ENCODE assay signal across 8 cellular contexts in the genomic region with DNA sequence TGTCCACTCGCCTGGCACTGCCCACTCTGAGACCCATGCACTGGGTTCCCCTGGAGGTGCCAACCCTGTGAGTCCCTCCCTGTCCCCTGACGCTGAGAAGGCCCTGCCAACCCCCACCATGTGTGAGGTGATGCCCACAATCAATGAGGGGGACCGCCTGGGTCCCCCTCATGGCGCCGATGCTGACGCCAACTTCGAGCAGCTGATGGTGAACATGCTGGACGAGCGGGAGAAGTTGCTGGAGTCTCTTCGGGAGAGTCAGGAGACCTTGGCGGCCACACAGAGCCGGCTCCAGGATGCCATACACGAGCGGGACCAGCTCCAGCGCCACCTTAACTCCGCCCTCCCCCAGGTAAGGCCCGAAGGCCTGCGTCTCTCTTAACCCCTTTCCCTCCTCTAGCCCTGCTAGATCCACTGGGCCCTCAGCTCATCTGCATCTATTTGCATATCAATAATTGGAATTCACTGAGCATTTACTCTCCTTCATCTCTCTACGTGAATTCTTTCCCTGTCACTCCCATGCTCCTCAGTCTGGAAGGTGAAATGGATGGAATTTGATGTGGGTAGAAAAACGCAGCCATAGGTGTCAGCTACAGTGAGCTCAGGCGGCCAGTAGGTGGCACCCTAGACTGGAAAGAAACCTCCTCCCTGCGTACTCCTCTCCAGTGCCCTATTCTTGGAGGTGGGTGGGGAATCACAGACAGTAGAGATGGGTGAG. TPM values are rescaled to one million over a fixed set of nuclear protein-coding genes. Genes with fewer than 3 reads are reported as not detected.
DNase-seq lines count a peak whose midpoint lies in the region; ATAC-seq, FAIRE-seq and TF ChIP-seq lines count a peak whose summit lies in the region.

No MANE protein-coding gene starts in this region.

- TF ChIP-seq POLR2A in K562 (conservative IDR thresholded peaks at IDR 0.05) = no peak

- H3K79me2 ChIP-seq in K562 (ENCODE audit: control insufficient read depth, insufficient read depth, low read length) = no peaks in the 10 kb centered on the region

- H3K4me3 ChIP-seq in AG04449 (ENCODE audit: low read depth, low read length) (no peak overlapping the region), K562 (no peak overlapping the region)

- intact Hi-C loops in K562 (cut with micrococcal nuclease) = loop anchor here (1.0 to 10.0 kb wide), 5 partner anchors 78 to 296 kb away; no protein-coding TSS in a partner anchor

- no peaks in the 10 kb centered on the region; a peak in 2 of 5 replicates for H3K4me1 ChIP-seq in K562 (replicated peaks in 1 of 2; ENCODE audit: control insufficient read depth in 2 of 2, insufficient read depth in 2 of 2, low read length in 2 of 2)

- peak; percentile 97 for FAIRE-seq in K562 (lab: Jason Lieb, UNC)

- peaks cover 76% of the 10 kb centered on the region for H4K20me1 ChIP-seq in K562 (replicated peaks; ENCODE audit: control insufficient read depth, insufficient read depth, low read length)

- TF ChIP-seq CTCF in AG04449 (IDR thresholded peaks at IDR 0.05; ENCODE audit: insufficient read depth, low read length, missing control alignments) (peak; percentile 92), K562 (IDR thresholded peaks at IDR 0.05 in 2 of 3, conservative IDR thresholded peaks at IDR 0.05 in 1 of 3; ENCODE audit: insufficient read depth in 2 of 3, low read depth in 1 of 3, low read length in 3 of 3) (peak; percentile 91 to 99 (median 97))

- no peaks in the 10 kb centered on the region; the same call in 2 of the 3 replicates for H3K36me3 ChIP-seq in K562 (ENCODE audit: control insufficient read depth, insufficient read depth, low read length)

- BruUV-seq in K562 (replicated peaks; lab: Mats Ljungman, UMichigan) = no TSS peak

- H3K27me3 ChIP-seq in K562 (ENCODE audit: control insufficient read depth in 2 of 2, insufficient read depth in 2 of 2, low read length in 2 of 2) = peaks cover 31 to 59% of the 10 kb centered on the region in 2 experiments; a peak in 4 of 5 replicates

- no peak overlapping the region for H3K4me2 ChIP-seq in K562 (ENCODE audit: insufficient read depth, low read length)

- ATAC-seq in GM18868 (IDR thresholded peaks at IDR 0.05; ENCODE audit: unreplicated experiment) = peak; percentile 39
- ATAC-seq in K562 = peak; percentile 95
- ATAC-seq in HG02870 (IDR thresholded peaks at IDR 0.05; ENCODE audit: unreplicated experiment) = no peak

- TF ChIP-seq RAD21 in K562 (CRISPR knock-in tag; conservative IDR thresholded peaks at IDR 0.05 in 1 of 2, IDR thresholded peaks at IDR 0.05 in 1 of 2) = peak; percentile 72 to 90

- in situ Hi-C loops in K562 (cut with MboI) = no loop called here

- no peak for DNase-seq in AG04449 (ENCODE audit: low read depth, low spot score)
- peak; percentile 83 for DNase-seq in NCI-H187 treated with DMSO at 0.1 percent for 48 hours (lab: John Stamatoyannopoulos, UW)
- peak; percentile 59 for DNase-seq in UCSD-AML1 (lab: John Stamatoyannopoulos, UW; ENCODE audit: unreplicated experiment)
- peak; percentile 81 to 83 (median 82) for DNase-seq in K562 (ENCODE audit: extremely low read depth in 1 of 4, low spot score in 3 of 4)
- DNase-seq in iPS-NIHi7 (ENCODE audit: extremely low spot score) = peak; percentile 84
- peak; percentile 42 to 67 (median 46) for DNase-seq in stimulated activated CD4-positive, alpha-beta T cell treated with anti-CD3 and anti-CD28 coated beads, Interleukin-12 subunit alpha, Interleukin-12 subunit beta, amount 100 ng/mL, for 48 hours (ENCODE audit: low read depth in 2 of 3, low spot score in 1 of 3)

- CTCF ChIA-PET in AG04449 (lab: Yijun Ruan, JAX) (interaction anchor here (0.5 to 14.3 kb wide), 48 partner anchors 11 to 628 kb away, joined by 3 to 392 read pairs (median 7); partner anchors contain the start of genes ADORA1, MYBPH, MYOG and PPFIA4), K562 (lab: Yijun Ruan, JAX; ENCODE audit: low intra/inter-chr PET ratio) (interaction anchor here (0.6 to 3.5 kb wide), 4 partner anchors 133 to 237 kb away, joined by 3 to 13 read pairs (median 8); no protein-coding TSS in a partner anchor)

- no peak overlapping the region for H2AFZ ChIP-seq in K562 (ENCODE audit: low read depth, low read length)

- no peaks in the 10 kb centered on the region for H3K9me3 ChIP-seq in K562 (replicated peaks; ENCODE audit: control insufficient read depth, insufficient read depth, low read depth, low read length)

- no peak for TF ChIP-seq EP300 in K562 (IDR thresholded peaks at IDR 0.05; ENCODE audit: low read length)

- POLR2A ChIA-PET in AG04449 (lab: Yijun Ruan, JAX) (interaction anchor here (1.7 kb wide), 1 partner anchor 228 kb away, joined by 6 read pairs; no protein-coding TSS in a partner anchor), K562 (lab: Yijun Ruan, JAX) (interaction anchor here (0.7 to 1.6 kb wide), 8 partner anchors 9 to 274 kb away, joined by 3 to 6 read pairs (median 4); partner anchors contain the start of gene PPFIA4)

- no peak overlapping the region for H3K27ac ChIP-seq in K562 (ENCODE audit: extremely low read depth, low read depth, low read length)

- no peak overlapping the region for H3K9ac ChIP-seq in K562 (ENCODE audit: insufficient read depth in 1 of 2, low read depth in 2 of 2, low read length in 2 of 2)

- WGBS in K562 (ENCODE audit: insufficient coverage, low coverage, missing lambda C conversion rate) = 24% methylated on average over 21 of the region's 22 CpGs

- H3K9me1 ChIP-seq in K562 (ENCODE audit: control insufficient read depth, insufficient read depth, low read length) = no peaks in the 10 kb centered on the region

TF ChIP-seq in K562, 482 proteins besides CTCF, POLR2A, EP300 and RAD21 (continues in another document):
- TF ChIP-seq SMC3 (conservative IDR thresholded peaks at IDR 0.05; ENCODE audit: insufficient read depth, low read depth, low read length) = peak; percentile 86

RNA-seq across cellular contexts. Expression of gene PPFIA4, which starts 12.8 kb away (rescaled TPM):
- total RNA-seq in K562 (2011; cell fraction: chromatin; rRNA removed; ENCODE audit: low replicate concordance) = 88.7 and 176 TPM in 2 replicates
- total RNA-seq in K562 (2011; cell fraction: nucleolus; rRNA removed) = 60.7 and 63.9 TPM in 2 replicates
- 62.3 and 64.9 TPM in 2 replicates for total RNA-seq in K562 (2011; cell fraction: nucleoplasm; rRNA removed)
- 0.94 and 1.00 TPM in 2 replicates for total RNA-seq in K562 (2014; rRNA removed)
- 0.22 and 0.36 TPM in 2 replicates for total RNA-seq in K562 (2014; rRNA removed; fragmentation: Illumina TruSeq; extraction: Trizol)
- total RNA-seq in K562 (2015; rRNA removed; fragmentation: Illumina TruSeq; extraction: Trizol) = 0.43 and 0.60 TPM in 2 replicates
- total RNA-seq in K562 (2021) = 1.9 and 2.0 TPM in 2 replicates
- 12.0 and 15.5 TPM in 2 replicates for polyA plus RNA-seq in K562 (2011; rRNA removed)
- polyA plus RNA-seq in K562 (2011; cell fraction: cytosol; rRNA removed) = 4.9 and 6.3 TPM in 2 replicates
- polyA plus RNA-seq in K562 (2011; cell fraction: nucleus; rRNA removed) = 133 and 139 TPM in 2 replicates
- polyA plus RNA-seq in K562 (2012) = 3.8 and 4.7 TPM in 2 replicates
- 0.69 and 0.70 TPM in 2 replicates for polyA plus RNA-seq in K562 (2014; fragmentation: Illumina TruSeq; extraction: Trizol)
- polyA plus RNA-seq in K562 (2014; fragmentation: Nextera tagmentation; extraction: Ambion mirVana) = under 1 TPM; 0.07 to 0.08 TPM
- polyA plus RNA-seq in K562 (2014; rRNA removed) = 1.2 and 5.3 TPM in 2 replicates
- polyA minus RNA-seq in K562 (2011; rRNA and poly(A)+ RNA removed) = 5.5 and 9.7 TPM in 2 replicates
- 5.2 and 6.8 TPM in 2 replicates for polyA minus RNA-seq in K562 (2011; cell fraction: cytosol; rRNA and poly(A)+ RNA removed)
- 32.0 and 45.5 TPM in 2 replicates for polyA minus RNA-seq in K562 (2011; cell fraction: nucleus; rRNA and poly(A)+ RNA removed)

RNA-seq across cellular contexts. Expression of gene TMEM183A, which starts 31.9 kb away (rescaled TPM):
- 131 and 149 TPM in 2 replicates for total RNA-seq in K562 (2011; cell fraction: chromatin; rRNA removed; ENCODE audit: low replicate concordance)
- 80.0 and 91.2 TPM in 2 replicates for total RNA-seq in K562 (2011; cell fraction: nucleolus; rRNA removed)
- total RNA-seq in K562 (2011; cell fraction: nucleoplasm; rRNA removed) = 117 and 162 TPM in 2 replicates
- total RNA-seq in K562 (2014; rRNA removed) (119 and 136 TPM in 2 replicates), K562 (2014; rRNA removed; fragmentation: Illumina TruSeq; extraction: Trizol) (127 and 136 TPM in 2 replicates), K562 (2015; rRNA removed; fragmentation: Illumina TruSeq; extraction: Trizol) (114 TPM in 2 replicates), K562 (2021) (124 and 143 TPM in 2 replicates)
- polyA plus RNA-seq in K562 (2011; rRNA removed) (166 and 180 TPM in 2 replicates), K562 (2014; fragmentation: Illumina TruSeq; extraction: Trizol) (144 and 190 TPM in 2 replicates), K562 (2014; fragmentation: Nextera tagmentation; extraction: Ambion mirVana) (10 to 100 TPM; 23.4 to 31.8 TPM), K562 (2014; rRNA removed) (124 and 139 TPM in 2 replicates)
- polyA plus RNA-seq in K562 (2011; cell fraction: cytosol; rRNA removed) = 195 and 277 TPM in 2 replicates
- 226 and 265 TPM in 2 replicates for polyA plus RNA-seq in K562 (2011; cell fraction: nucleus; rRNA removed)
- polyA plus RNA-seq in K562 (2012) = 81.2 and 82.1 TPM in 2 replicates
- 195 and 208 TPM in 2 replicates for polyA minus RNA-seq in K562 (2011; rRNA and poly(A)+ RNA removed)
- polyA minus RNA-seq in K562 (2011; cell fraction: cytosol; rRNA and poly(A)+ RNA removed) = 63.5 and 86.2 TPM in 2 replicates
- 54.9 and 85.7 TPM in 2 replicates for polyA minus RNA-seq in K562 (2011; cell fraction: nucleus; rRNA and poly(A)+ RNA removed)

RNA-seq across cellular contexts. Expression of gene MYOG, which starts 46.8 kb away (rescaled TPM):
- not detected in 2 replicates for total RNA-seq in K562 (2011; cell fraction: chromatin; rRNA removed; ENCODE audit: low replicate concordance)
- total RNA-seq in K562 (2011; cell fraction: nucleolus; rRNA removed) = not detected in 2 replicates
- not detected in 2 replicates for total RNA-seq in K562 (2011; cell fraction: nucleoplasm; rRNA removed)
- total RNA-seq in K562 (2014; rRNA removed) (not detected in 2 replicates), K562 (2014; rRNA removed; fragmentation: Illumina TruSeq; extraction: Trizol) (not detected in 2 replicates), K562 (2015; rRNA removed; fragmentation: Illumina TruSeq; extraction: Trizol) (not detected in 2 replicates), K562 (2021) (not detected in 2 replicates)
- polyA plus RNA-seq in K562 (2011; rRNA removed) (not detected in 2 replicates), K562 (2014; fragmentation: Illumina TruSeq; extraction: Trizol) (not detected in 2 replicates), K562 (2014; fragmentation: Nextera tagmentation; extraction: Ambion mirVana) (not detected), K562 (2014; rRNA removed) (not detected in 2 replicates)
- polyA plus RNA-seq in K562 (2011; cell fraction: cytosol; rRNA removed) = not detected in 2 replicates
- polyA plus RNA-seq in K562 (2011; cell fraction: nucleus; rRNA removed) = not detected in 2 replicates
- not detected in 2 replicates for polyA plus RNA-seq in K562 (2012)
- not detected in 2 replicates for polyA minus RNA-seq in K562 (2011; rRNA and poly(A)+ RNA removed)
- polyA minus RNA-seq in K562 (2011; cell fraction: cytosol; rRNA and poly(A)+ RNA removed) = not detected in 2 replicates
- not detected in 2 replicates for polyA minus RNA-seq in K562 (2011; cell fraction: nucleus; rRNA and poly(A)+ RNA removed)
